ENCODE assay signal across 2 cellular contexts in the genomic region with DNA sequence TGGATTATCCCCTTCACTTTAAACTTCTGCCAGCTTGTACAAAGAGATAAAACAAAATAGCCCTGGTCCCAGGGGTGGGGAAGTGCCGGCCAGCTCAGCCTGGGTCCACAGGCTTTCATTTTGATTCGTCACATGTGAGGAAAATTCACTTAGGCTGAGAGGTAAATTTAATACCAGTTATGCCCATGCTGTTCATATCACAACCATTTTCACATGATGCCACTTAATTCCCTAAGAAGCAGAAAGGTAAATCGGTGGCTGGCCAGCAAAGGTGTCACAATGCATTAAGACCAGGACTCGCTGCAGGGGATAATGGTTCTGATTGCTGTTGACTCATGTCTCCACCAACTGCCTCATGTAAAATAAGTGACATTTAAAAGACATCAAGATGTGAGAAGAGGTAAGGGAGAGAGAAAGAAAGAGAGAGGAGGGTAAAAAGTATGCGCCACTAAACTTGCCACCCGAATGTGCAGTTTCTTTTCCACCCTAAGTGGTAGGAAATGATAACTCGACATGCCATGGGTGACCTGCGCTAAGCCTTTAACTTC.
TF ChIP-seq lines count a peak whose summit lies in the region.

No MANE protein-coding gene starts in this region.

TF ChIP-seq in H1, 55 proteins besides CTCF, POLR2A, EP300 and RAD21 (continued from another document):
- TF ChIP-seq NANOG (IDR thresholded peaks at IDR 0.05; ENCODE audit: insufficient read depth, low read depth, low read length, poor library complexity, severe bottlenecking) (peak; percentile 22), GTF2F1 (IDR thresholded peaks at IDR 0.05; ENCODE audit: borderline replicate concordance, low read depth, low read length) (no peak), CTBP2 (IDR thresholded peaks at IDR 0.05; ENCODE audit: borderline replicate concordance, insufficient read depth, insufficient read length, low read length) (no peak)
TF ChIP-seq in H1: peak in this region for 1.

TF ChIP-seq in HepG2, 621 proteins besides CTCF, POLR2A, EP300 and RAD21 (continued from another document):
- TF ChIP-seq SRSF9 (IDR thresholded peaks at IDR 0.05; ENCODE audit: borderline replicate concordance, insufficient read depth, low read depth, low read length, poor library complexity, severe bottlenecking) (no peak), ZNF782 (CRISPR knock-in tag; IDR thresholded peaks at IDR 0.05; ENCODE audit: borderline replicate concordance) (no peak), ZNF746 (CRISPR knock-in tag; IDR thresholded peaks at IDR 0.05) (no peak), ZNF563 (CRISPR knock-in tag; IDR thresholded peaks at IDR 0.05) (no peak)
- TF ChIP-seq, protein P1, sequence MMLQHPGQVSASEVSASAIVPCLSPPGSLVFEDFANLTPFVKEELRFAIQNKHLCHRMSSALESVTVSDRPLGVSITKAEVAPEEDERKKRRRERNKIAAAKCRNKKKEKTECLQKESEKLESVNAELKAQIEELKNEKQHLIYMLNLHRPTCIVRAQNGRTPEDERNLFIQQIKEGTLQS (CRISPR knock-in tag; IDR thresholded peaks at IDR 0.05) = no peak
- TF ChIP-seq, protein P2, sequence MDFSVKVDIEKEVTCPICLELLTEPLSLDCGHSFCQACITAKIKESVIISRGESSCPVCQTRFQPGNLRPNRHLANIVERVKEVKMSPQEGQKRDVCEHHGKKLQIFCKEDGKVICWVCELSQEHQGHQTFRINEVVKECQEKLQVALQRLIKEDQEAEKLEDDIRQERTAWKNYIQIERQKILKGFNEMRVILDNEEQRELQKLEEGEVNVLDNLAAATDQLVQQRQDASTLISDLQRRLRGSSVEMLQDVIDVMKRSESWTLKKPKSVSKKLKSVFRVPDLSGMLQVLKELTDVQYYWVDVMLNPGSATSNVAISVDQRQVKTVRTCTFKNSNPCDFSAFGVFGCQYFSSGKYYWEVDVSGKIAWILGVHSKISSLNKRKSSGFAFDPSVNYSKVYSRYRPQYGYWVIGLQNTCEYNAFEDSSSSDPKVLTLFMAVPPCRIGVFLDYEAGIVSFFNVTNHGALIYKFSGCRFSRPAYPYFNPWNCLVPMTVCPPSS (IDR thresholded peaks at IDR 0.05) = no peak
